8 cellular contexts compared by ENCODE assay signal in the genomic region with DNA sequence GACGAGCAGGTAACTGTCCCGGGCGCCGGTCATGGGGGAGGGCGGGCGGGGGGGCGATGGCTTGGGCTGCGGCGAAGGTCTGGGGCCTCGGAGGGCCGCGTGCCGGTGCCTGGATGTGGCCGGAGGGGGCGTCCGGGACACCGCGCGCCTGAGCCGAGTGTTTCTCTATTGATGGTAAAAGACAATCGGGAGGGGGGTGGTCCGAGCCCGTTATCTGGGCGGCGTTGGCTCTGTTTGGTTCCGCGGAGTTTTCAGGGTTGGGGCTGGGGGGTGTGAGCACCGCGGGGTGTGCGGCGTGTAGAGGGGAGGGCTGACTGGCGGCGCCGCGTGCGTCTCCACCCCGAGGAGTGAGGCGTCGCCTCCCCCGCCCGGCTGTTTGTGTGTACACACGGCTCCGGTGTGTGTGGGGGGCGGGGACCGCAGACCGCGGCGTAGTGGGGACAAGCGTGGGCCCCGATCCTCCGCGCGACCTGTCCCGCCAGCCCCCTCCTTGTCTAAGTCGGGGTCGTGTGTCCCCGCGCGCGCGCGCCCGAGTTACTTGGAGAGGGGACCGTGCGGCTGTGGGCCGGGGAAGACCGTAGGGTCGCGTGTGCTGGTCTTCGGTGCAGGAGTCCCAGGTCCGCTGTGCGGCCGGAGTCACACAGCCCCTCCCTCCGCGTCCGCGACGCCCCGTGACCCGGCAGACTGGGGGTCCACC. TPM values are rescaled to one million over a fixed set of nuclear protein-coding genes. Genes with fewer than 3 reads are reported as not detected.
DNase-seq lines count a peak whose midpoint lies in the region; ATAC-seq, FAIRE-seq and TF ChIP-seq lines count a peak whose summit lies in the region.

No MANE protein-coding gene starts in this region.

- DNase-seq in DMS53 (lab: John Stamatoyannopoulos, UW) (peak; percentile 90), H54 (ENCODE audit: insufficient read length, low spot score) (peak; percentile 47), NCI-H2107 (lab: John Stamatoyannopoulos, UW) (peak; percentile 54), lower leg skin (ENCODE audit: low spot score in 2 of 2) (peak; percentile 60 to 96)
- DNase-seq in activated CD4-positive, alpha-beta T cell treated with anti-CD3 and anti-CD28 coated beads, Interleukin-2, amount 50 U/mL, for 4 hours: peak; percentile 51 to 59
- peak; percentile 33 for DNase-seq in stimulated activated CD8-positive, alpha-beta memory T cell treated with anti-CD3 and anti-CD28 coated beads, Interleukin-4, amount 100 ng/mL, for 24 hours (ENCODE audit: low read depth)

- intact Hi-C loops in lower leg skin (cut with DNase I; ENCODE audit: low total_unique reads): no loop called here

- peaks cover 7% of the 10 kb centered on the region for H3K27me3 ChIP-seq in ectodermal cell (ENCODE audit: control insufficient read depth, insufficient read depth, low read length, poor library complexity, severe bottlenecking)

- no peak overlapping the region for H3K27ac ChIP-seq in ectodermal cell (ENCODE audit: insufficient read depth, low read depth, low read length, poor library complexity, severe bottlenecking)

- no peak for TF ChIP-seq POLR2A in H54 (IDR thresholded peaks at IDR 0.05; ENCODE audit: low read depth, low read length)
- TF ChIP-seq POLR2A in lower leg skin (IDR thresholded peaks at IDR 0.05): no peak

- FAIRE-seq in H54 (lab: Jason Lieb, UNC): no peak

- 0% methylated on average over 80 of the region's 80 CpGs for WGBS in ectodermal cell, 2 experiments
- 0 to 1% methylated on average over 14 to 59 of the region's 80 CpGs for WGBS in lower leg skin, 2 donors

- no peak for ATAC-seq in HG02973 (IDR thresholded peaks at IDR 0.05; ENCODE audit: unreplicated experiment)

- no peaks in the 10 kb centered on the region for H3K36me3 ChIP-seq in ectodermal cell (ENCODE audit: control insufficient read depth, insufficient read depth, low read length)

- no peak for TF ChIP-seq CTCF in lower leg skin (IDR thresholded peaks at IDR 0.05)

- H3K9me3 ChIP-seq in ectodermal cell (ENCODE audit: control insufficient read depth, low read length): no peaks in the 10 kb centered on the region

- H3K4me1 ChIP-seq in ectodermal cell (ENCODE audit: control insufficient read depth, insufficient read depth, low read length): peaks cover 19% of the 10 kb centered on the region

- H3K4me3 ChIP-seq in ectodermal cell (ENCODE audit: insufficient read depth, low read depth, low read length) (peak overlapping the region; percentile 60), lower leg skin (ENCODE audit: low read depth, poor library complexity, severe bottlenecking) (peak overlapping the region; percentile 57)

RNA-seq across cellular contexts. Expression of a gene that starts 1.6 kb away (rescaled TPM):
- 30.8 TPM for polyA plus RNA-seq in ectodermal cell (2013, experiment 1 of 4)
- 29.2 TPM for polyA plus RNA-seq in ectodermal cell (2013, experiment 2 of 4)
- polyA plus RNA-seq in ectodermal cell (2013, experiment 3 of 4): 21.9 TPM
- 23.8 TPM for polyA plus RNA-seq in ectodermal cell (2013, experiment 4 of 4)
- total RNA-seq in lower leg skin: 10 to 100 TPM; 22.6 to 44.0 (median 30.2) TPM

Comparison
In these comparisons a context has a peak if more than half of its experiments do, and no peak if none do; other contexts are left out.
1. DNase-seq: peak in every context shown above with its lines; median percentile 90 in DMS53; 78 in lower leg skin; 55 in activated CD4-positive, alpha-beta T cell treated with anti-CD3 and anti-CD28 coated beads, Interleukin-2, amount 50 U/mL, for 4 hours; 54 in NCI-H2107; 47 in H54; 33 in stimulated activated CD8-positive, alpha-beta memory T cell treated with anti-CD3 and anti-CD28 coated beads, Interleukin-4, amount 100 ng/mL, for 24 hours.